ENCODE assay signal across 12 cellular contexts in the genomic region with DNA sequence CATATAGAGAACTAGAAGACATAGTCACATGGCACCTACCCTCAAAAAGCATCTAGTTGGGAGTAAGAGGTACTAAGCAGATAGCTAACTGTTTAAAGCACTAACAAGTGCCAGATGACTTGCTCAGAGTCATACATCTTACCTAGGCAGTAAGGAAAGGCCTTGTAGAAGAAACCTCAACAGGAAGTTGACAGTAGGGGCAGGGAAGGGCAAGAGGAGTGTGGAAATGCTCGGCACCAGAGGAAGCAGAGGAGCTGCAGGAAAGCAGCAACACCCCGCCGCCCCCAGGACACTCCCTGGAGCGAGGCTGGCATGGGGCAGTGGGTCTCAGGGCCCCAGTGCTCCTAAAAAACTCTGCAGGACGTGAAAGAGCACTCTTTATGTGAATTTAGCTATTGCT.
DNase-seq lines count a peak whose midpoint lies in the region; ATAC-seq and TF ChIP-seq lines count a peak whose summit lies in the region.
"Had no signal": no experiment of that assay in that cellular context is flagged by ENCODE, and none has a peak within 500 bp of the region (broad histone marks: within the 10 kb centered on the region; RNA-seq: fewer than 3 reads in every experiment).

No MANE protein-coding gene starts in this region.

- H3K36me3 Mint-ChIP-seq in HFFc6 (ENCODE audit: low read depth) (peaks cover 7% of the 10 kb centered on the region; the same call in 1 of the 2 replicates), WTC11 (peaks cover 5% of the 10 kb centered on the region)

- 72% methylated on average over 5 of the region's 5 CpGs for WGBS in tibial nerve, 2 donors

- H3K9me3 Mint-ChIP-seq in HFFc6 (no peaks in the 10 kb centered on the region), WTC11 (no peaks in the 10 kb centered on the region)
- H3K9me3 Mint-ChIP-seq: nephron had no signal

- no peak overlapping the region for H3K4me3 Mint-ChIP-seq in HFFc6
- no peak overlapping the region for H3K4me3 Mint-ChIP-seq in WTC11
- H3K4me3 Mint-ChIP-seq: nephron had no signal

- H3K4me3 ChIP-seq in BLaER1 (no peak overlapping the region), tibial nerve (no peak overlapping the region)

- TF ChIP-seq CTCF in HFFc6 (IDR thresholded peaks at IDR 0.05) (no peak), WTC11 (IDR thresholded peaks at IDR 0.05) (no peak), omental fat pad (IDR thresholded peaks at IDR 0.05) (no peak), tibial nerve (IDR thresholded peaks at IDR 0.05) (no peak)

- CTCF ChIA-PET in WTC11 (lab: Charles Lee): no interaction called here

- peak overlapping the region; percentile 66 for H3K9ac ChIP-seq in BLaER1

- H3K27me3 ChIP-seq in BLaER1: no peaks in the 10 kb centered on the region
- no peaks in the 10 kb centered on the region for H3K27me3 ChIP-seq in tibial nerve

- POLR2A ChIA-PET in WTC11 (lab: Charles Lee): no interaction called here

- peaks cover 23% of the 10 kb centered on the region for H3K4me1 Mint-ChIP-seq in HFFc6 (ENCODE audit: low read depth)
- peaks cover 14% of the 10 kb centered on the region for H3K4me1 Mint-ChIP-seq in WTC11
- H3K4me1 Mint-ChIP-seq: nephron had no signal

- peaks cover 71% of the 10 kb centered on the region for H4K20me1 ChIP-seq in BLaER1

- H3K4me1 ChIP-seq in BLaER1 (peaks cover 77% of the 10 kb centered on the region), tibial nerve (peaks cover 0 to 47% (median 18%) of the 10 kb centered on the region in 4 donors)
- H3K4me1 ChIP-seq: Caco-2 had no signal

- H3K27ac ChIP-seq in BLaER1 (peak overlapping the region; percentile 66), tibial nerve (no peak overlapping the region)

- peaks cover 2% of the 10 kb centered on the region; the same call in 1 of the 2 replicates for H3K9me3 ChIP-seq in BLaER1
- no peaks in the 10 kb centered on the region for H3K9me3 ChIP-seq in tibial nerve
- H3K9me3 ChIP-seq: Caco-2 had no signal

- H3K27me3 Mint-ChIP-seq in HFFc6 (ENCODE audit: insufficient read depth): no peaks in the 10 kb centered on the region; the same call in none of the 2 replicates
- H3K27me3 Mint-ChIP-seq in WTC11 (ENCODE audit: low read depth): no peaks in the 10 kb centered on the region

- TF ChIP-seq EP300 in tibial nerve (IDR thresholded peaks at IDR 0.05): peak in 1 of 2 donors; percentile 36

- peaks cover 64% of the 10 kb centered on the region for H3K36me3 ChIP-seq in BLaER1
- peaks cover 0 to 15% (median 0%) of the 10 kb centered on the region in 3 donors for H3K36me3 ChIP-seq in tibial nerve

- H3K27ac Mint-ChIP-seq in HFFc6 (peak overlapping the region; percentile 6; the same call in 1 of the 2 replicates), WTC11 (peak overlapping the region; percentile 60; the same call in 1 of the 2 replicates)

- ATAC-seq in WTC11 (no peak; the same call in 1 of the 2 replicates), omental fat pad (ENCODE audit: low FRiP score) (no peak)

- H3K4me2 ChIP-seq in BLaER1: peak overlapping the region; percentile 85

- DNase-seq in HFFc6: no peak
- no peak for DNase-seq in WTC11 (ENCODE audit: low spot score)
- DNase-seq in kidney tubule cell (ENCODE audit: low spot score): peak; percentile 37
- no peak for DNase-seq in omental fat pad (ENCODE audit: low spot score)
- no peak for DNase-seq in NCI-H2081 (lab: John Stamatoyannopoulos, UW)
- no peak for DNase-seq in tibial nerve (ENCODE audit: low spot score in 2 of 2)
- no peak for DNase-seq in NAMALWA (ENCODE audit: low spot score)
- DNase-seq: Caco-2; NCI-H1694; stimulated activated CD4-positive, alpha-beta T cell treated with anti-CD3 and anti-CD28 coated beads, Interleukin-2, amount 100 ng/mL, for 48 hours had no signal

- TF ChIP-seq POLR2A in tibial nerve (IDR thresholded peaks at IDR 0.05): no peak

TF ChIP-seq in WTC11, 78 proteins besides CTCF, POLR2A, EP300 and RAD21:
- TF ChIP-seq CDX4 (CRISPR knock-in tag; IDR thresholded peaks at IDR 0.05; ENCODE audit: borderline replicate concordance) (no peak), FOXP1 (CRISPR knock-in tag; IDR thresholded peaks at IDR 0.05; ENCODE audit: borderline replicate concordance) (no peak), ESRRA (CRISPR knock-in tag; IDR thresholded peaks at IDR 0.05; ENCODE audit: borderline replicate concordance) (no peak), NFATC4 (CRISPR knock-in tag; IDR thresholded peaks at IDR 0.05) (no peak)
- TF ChIP-seq, protein P1, sequence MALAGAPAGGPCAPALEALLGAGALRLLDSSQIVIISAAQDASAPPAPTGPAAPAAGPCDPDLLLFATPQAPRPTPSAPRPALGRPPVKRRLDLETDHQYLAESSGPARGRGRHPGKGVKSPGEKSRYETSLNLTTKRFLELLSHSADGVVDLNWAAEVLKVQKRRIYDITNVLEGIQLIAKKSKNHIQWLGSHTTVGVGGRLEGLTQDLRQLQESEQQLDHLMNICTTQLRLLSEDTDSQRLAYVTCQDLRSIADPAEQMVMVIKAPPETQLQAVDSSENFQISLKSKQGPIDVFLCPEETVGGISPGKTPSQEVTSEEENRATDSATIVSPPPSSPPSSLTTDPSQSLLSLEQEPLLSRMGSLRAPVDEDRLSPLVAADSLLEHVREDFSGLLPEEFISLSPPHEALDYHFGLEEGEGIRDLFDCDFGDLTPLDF (CRISPR knock-in tag; IDR thresholded peaks at IDR 0.05): no peak
